In the genomic region with DNA sequence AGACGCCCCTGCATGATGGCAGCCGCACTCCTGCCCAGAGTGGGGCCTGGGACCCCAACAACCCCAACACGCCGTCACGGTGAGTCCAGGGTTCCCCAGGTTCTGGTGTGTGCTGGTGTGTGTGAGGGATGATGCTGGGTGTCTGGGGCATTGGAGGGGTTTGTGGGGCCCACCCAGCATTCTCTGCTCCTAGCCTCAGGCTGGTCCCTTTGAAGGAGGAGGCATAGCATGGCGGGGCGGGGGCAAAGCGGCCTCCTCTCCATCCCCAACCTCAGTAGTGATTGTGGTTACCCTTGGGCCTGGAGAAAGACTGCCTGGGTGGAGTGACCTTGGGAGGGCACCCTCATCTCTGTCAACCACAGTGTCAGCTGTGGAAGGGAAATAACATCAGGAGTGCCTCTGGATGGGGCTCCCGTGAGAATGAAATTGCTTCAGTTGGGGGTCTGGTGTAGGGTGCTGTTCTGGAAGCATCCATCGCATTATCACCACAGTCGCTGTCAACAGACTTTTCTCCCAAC, we compare ENCODE assay signal across 2 cellular contexts.
TF ChIP-seq lines count a peak whose summit lies in the region.

No MANE protein-coding gene starts in this region.

TF ChIP-seq in HEK293, 187 proteins besides CTCF, POLR2A, EP300 and RAD21:
- TF ChIP-seq ZFP69B (tag by site-specific recombination; IDR thresholded peaks at IDR 0.05) (peak; percentile 76), KLF10 (tag by site-specific recombination; IDR thresholded peaks at IDR 0.05) (no peak)
- TF ChIP-seq, protein P1, sequence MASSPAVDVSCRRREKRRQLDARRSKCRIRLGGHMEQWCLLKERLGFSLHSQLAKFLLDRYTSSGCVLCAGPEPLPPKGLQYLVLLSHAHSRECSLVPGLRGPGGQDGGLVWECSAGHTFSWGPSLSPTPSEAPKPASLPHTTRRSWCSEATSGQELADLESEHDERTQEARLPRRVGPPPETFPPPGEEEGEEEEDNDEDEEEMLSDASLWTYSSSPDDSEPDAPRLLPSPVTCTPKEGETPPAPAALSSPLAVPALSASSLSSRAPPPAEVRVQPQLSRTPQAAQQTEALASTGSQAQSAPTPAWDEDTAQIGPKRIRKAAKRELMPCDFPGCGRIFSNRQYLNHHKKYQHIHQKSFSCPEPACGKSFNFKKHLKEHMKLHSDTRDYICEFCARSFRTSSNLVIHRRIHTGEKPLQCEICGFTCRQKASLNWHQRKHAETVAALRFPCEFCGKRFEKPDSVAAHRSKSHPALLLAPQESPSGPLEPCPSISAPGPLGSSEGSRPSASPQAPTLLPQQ (tag by site-specific recombination; IDR thresholded peaks at IDR 0.05): peak; percentile 85

TF ChIP-seq in H1, 55 proteins besides CTCF, POLR2A, EP300 and RAD21:
- TF ChIP-seq SP2 (IDR thresholded peaks at IDR 0.05; ENCODE audit: low read length): no peak
- no peak for TF ChIP-seq EGR1 (IDR thresholded peaks at IDR 0.05; ENCODE audit: borderline replicate concordance, low read depth, low read length)
- no peak for TF ChIP-seq JUN (IDR thresholded peaks at IDR 0.05; ENCODE audit: low read depth, low read length)
- no peak for TF ChIP-seq PHF8 (conservative IDR thresholded peaks at IDR 0.05; ENCODE audit: low read depth, low read length)
- TF ChIP-seq RXRA (IDR thresholded peaks at IDR 0.05; ENCODE audit: insufficient read depth, low read depth, low read length): no peak
- TF ChIP-seq ZNF274 (IDR thresholded peaks at IDR 0.05; ENCODE audit: borderline replicate concordance, extremely low read depth, low read length): no peak
- TF ChIP-seq CTBP2 (IDR thresholded peaks at IDR 0.05; ENCODE audit: borderline replicate concordance, insufficient read depth, insufficient read length, low read length): no peak
- TF ChIP-seq GABPA (IDR thresholded peaks at IDR 0.05; ENCODE audit: borderline replicate concordance, insufficient read depth, low read length): no peak
- no peak for TF ChIP-seq CBX8 (IDR thresholded peaks at IDR 0.05; ENCODE audit: borderline replicate concordance, low read depth, low read length)
- TF ChIP-seq FOSL1 (IDR thresholded peaks at IDR 0.05; ENCODE audit: insufficient read depth, low read depth, low read length): no peak
- no peak for TF ChIP-seq YY1 (IDR thresholded peaks at IDR 0.05; ENCODE audit: low read depth, low read length)
- TF ChIP-seq, protein P2, sequence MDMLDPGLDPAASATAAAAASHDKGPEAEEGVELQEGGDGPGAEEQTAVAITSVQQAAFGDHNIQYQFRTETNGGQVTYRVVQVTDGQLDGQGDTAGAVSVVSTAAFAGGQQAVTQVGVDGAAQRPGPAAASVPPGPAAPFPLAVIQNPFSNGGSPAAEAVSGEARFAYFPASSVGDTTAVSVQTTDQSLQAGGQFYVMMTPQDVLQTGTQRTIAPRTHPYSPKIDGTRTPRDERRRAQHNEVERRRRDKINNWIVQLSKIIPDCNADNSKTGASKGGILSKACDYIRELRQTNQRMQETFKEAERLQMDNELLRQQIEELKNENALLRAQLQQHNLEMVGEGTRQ (IDR thresholded peaks at IDR 0.05; ENCODE audit: low read length): no peak
- TF ChIP-seq CEBPB (IDR thresholded peaks at IDR 0.05; ENCODE audit: low read depth, low read length): no peak
- TF ChIP-seq SIX5 (IDR thresholded peaks at IDR 0.05; ENCODE audit: low read depth, low read length): no peak
- TF ChIP-seq JUND (IDR thresholded peaks at IDR 0.05; ENCODE audit: low read length): no peak
- no peak for TF ChIP-seq NANOG (IDR thresholded peaks at IDR 0.05; ENCODE audit: insufficient read depth, low read depth, low read length, poor library complexity, severe bottlenecking)
- TF ChIP-seq EZH2 (IDR thresholded peaks at IDR 0.05; ENCODE audit: low read depth, low read length, severe bottlenecking): no peak
